Comparison of ENCODE assay signal across 10 cellular contexts in genomic region chr1:5975133-5975880, GRCh38. TPM values are rescaled to one million over a fixed set of nuclear protein-coding genes. Genes with fewer than 3 reads are reported as not detected.
DNase-seq lines count a peak whose midpoint lies in the region; ATAC-seq and TF ChIP-seq lines count a peak whose summit lies in the region.
"Had no signal": no experiment of that assay in that cellular context is flagged by ENCODE, and none has a peak within 500 bp of the region (broad histone marks: within the 10 kb centered on the region; RNA-seq: fewer than 3 reads in every experiment).

No MANE protein-coding gene starts in this region.

- H3K9me3 ChIP-seq in CD4-positive, alpha-beta T cell (ENCODE audit: control insufficient read depth, low read length), result no peaks in the 10 kb centered on the region
- H3K9me3 ChIP-seq in HEK293 (ENCODE audit: control insufficient read depth, insufficient read depth, low read depth, low read length) (no peaks in the 10 kb centered on the region), psoas muscle (no peaks in the 10 kb centered on the region), uterus (no peaks in the 10 kb centered on the region)

- ATAC-seq in CD4-positive, alpha-beta T cell (ENCODE audit: poor library complexity), result peak; percentile 76
- peak; percentile 65 for ATAC-seq in activated naive CD8-positive, alpha-beta T cell treated with anti-CD3 and anti-CD28 coated beads, Interleukin-2, amount 50 U/mL, for 24 hours
- peak; percentile 80 to 88 (median 82) for ATAC-seq in psoas muscle
- no peak for ATAC-seq in HG03565 (IDR thresholded peaks at IDR 0.05; ENCODE audit: unreplicated experiment)

- no peak overlapping the region for H3K27ac ChIP-seq in CD4-positive, alpha-beta T cell (ENCODE audit: low read depth, low read length)
- H3K27ac ChIP-seq in HEK293 (ENCODE audit: extremely low read depth, low read depth, low read length) (no peak overlapping the region), psoas muscle (no peak overlapping the region), uterus (no peak overlapping the region)
- H3K27ac ChIP-seq: skin epidermis had no signal

- 65 to 69% (median 67%) methylated on average over 17 of the region's 17 CpGs for WGBS in psoas muscle, 3 donors

- H3K27ac Mint-ChIP-seq in CD4-positive, alpha-beta T cell, result no peak overlapping the region
- peak overlapping the region; percentile 70 for H3K27ac Mint-ChIP-seq in activated naive CD8-positive, alpha-beta T cell treated with anti-CD3 and anti-CD28 coated beads, Interleukin-2, amount 50 U/mL, for 24 hours
- H3K27ac Mint-ChIP-seq: IgD-negative memory B cell had no signal

- H3K4me3 ChIP-seq in HEK293 (ENCODE audit: low read depth, low read length), result no peak overlapping the region
- H3K4me3 ChIP-seq in psoas muscle, result no peak overlapping the region
- H3K4me3 ChIP-seq in uterus, result no peak overlapping the region
- H3K4me3 ChIP-seq: skin epidermis had no signal

- CTCF ChIA-PET in CD4-positive, alpha-beta T cell (lab: Charles Lee), result interaction anchor here (1.1 to 1.3 kb wide), 2 partner anchors 461 to 465 kb away, joined by 4 to 10 read pairs; no protein-coding TSS in a partner anchor
- CTCF ChIA-PET in HEK293 (lab: Yijun Ruan, JAX), result interaction anchor here (0.7 to 1.6 kb wide), 3 partner anchors 9 to 465 kb away, joined by 3 to 5 read pairs (median 4); no protein-coding TSS in a partner anchor

- peak; percentile 38 for TF ChIP-seq CTCF in CD4-positive, alpha-beta T cell (IDR thresholded peaks at IDR 0.05)
- TF ChIP-seq CTCF in HEK293 (tag by site-specific recombination; IDR thresholded peaks at IDR 0.05) (peak; percentile 67), psoas muscle (IDR thresholded peaks at IDR 0.05) (peak; percentile 51), uterus (IDR thresholded peaks at IDR 0.05) (peak in 2 of 4 experiments; percentile 31 to 47)

- intact Hi-C loops in CD4-positive, alpha-beta T cell (cut with DNase I, micrococcal nuclease), result loop anchor here in 1 of 2 experiments (10.0 kb wide), 1 partner anchor 1321 kb away; the partner anchor contains the start of gene AJAP1
- intact Hi-C loops in cardiac septum (cut with DNase I) (loop anchor here (5.0 to 10.0 kb wide), 2 partner anchors 463 to 1321 kb away; partner anchors contain the start of gene AJAP1), psoas muscle (cut with DNase I) (loop anchor here in 1 of 2 donors (1.0 kb wide), 1 partner anchor 464 kb away; no protein-coding TSS in a partner anchor), uterus (cut with DNase I; ENCODE audit: low total_unique reads) (no loop called here)

- TF ChIP-seq POLR2A in uterus (IDR thresholded peaks at IDR 0.05), result no peak

- no peaks in the 10 kb centered on the region for H3K27me3 ChIP-seq in CD4-positive, alpha-beta T cell (ENCODE audit: control insufficient read depth, insufficient read depth, low read length)
- H3K27me3 ChIP-seq in psoas muscle (ENCODE audit: insufficient read depth in 3 of 3, low read length in 2 of 3) (no peaks in the 10 kb centered on the region), uterus (no peaks in the 10 kb centered on the region)

- no peaks in the 10 kb centered on the region for H3K9me3 Mint-ChIP-seq in CD4-positive, alpha-beta T cell
- no peaks in the 10 kb centered on the region for H3K9me3 Mint-ChIP-seq in activated naive CD8-positive, alpha-beta T cell treated with anti-CD3 and anti-CD28 coated beads, Interleukin-2, amount 50 U/mL, for 24 hours
- H3K9me3 Mint-ChIP-seq: IgD-negative memory B cell had no signal

- H3K4me3 Mint-ChIP-seq in CD4-positive, alpha-beta T cell, result no peak overlapping the region
- H3K4me3 Mint-ChIP-seq in activated naive CD8-positive, alpha-beta T cell treated with anti-CD3 and anti-CD28 coated beads, Interleukin-2, amount 50 U/mL, for 24 hours, result peak overlapping the region; percentile 36

- DNase-seq in CD4-positive, alpha-beta T cell, result peak in 5 of 10 experiments; percentile 28 to 47 (median 35)
- DNase-seq in OCI-M1 (lab: John Stamatoyannopoulos, UW) (peak; percentile 37), cardiac septum (ENCODE audit: low spot score) (peak; percentile 86), psoas muscle (peak in 1 of 2 donors; percentile 63), uterus (no peak)
- DNase-seq in activated naive CD8-positive, alpha-beta T cell treated with anti-CD3 and anti-CD28 coated beads, Interleukin-2, amount 50 U/mL, for 24 hours, result peak; percentile 41

- H3K4me1 Mint-ChIP-seq in CD4-positive, alpha-beta T cell (ENCODE audit: low read depth), result peaks cover 3% of the 10 kb centered on the region
- peaks cover 7% of the 10 kb centered on the region for H3K4me1 Mint-ChIP-seq in activated naive CD8-positive, alpha-beta T cell treated with anti-CD3 and anti-CD28 coated beads, Interleukin-2, amount 50 U/mL, for 24 hours

- H3K36me3 ChIP-seq in HEK293 (ENCODE audit: control insufficient read depth in 2 of 2, insufficient read depth in 1 of 2, low read length in 2 of 2) (peaks cover 0 to 51% of the 10 kb centered on the region in 2 experiments; a peak in 1 of 3 replicates), psoas muscle (ENCODE audit: insufficient read depth in 1 of 2, low read depth in 1 of 2) (no peaks in the 10 kb centered on the region), uterus (no peaks in the 10 kb centered on the region)

- no peaks in the 10 kb centered on the region for H3K27me3 Mint-ChIP-seq in CD4-positive, alpha-beta T cell
- H3K27me3 Mint-ChIP-seq in activated naive CD8-positive, alpha-beta T cell treated with anti-CD3 and anti-CD28 coated beads, Interleukin-2, amount 50 U/mL, for 24 hours, result no peaks in the 10 kb centered on the region
- H3K27me3 Mint-ChIP-seq: IgD-negative memory B cell had no signal

- POLR2A ChIA-PET in CD4-positive, alpha-beta T cell (lab: Charles Lee), result interaction anchor here (1.0 to 1.4 kb wide), 3 partner anchors 18 to 465 kb away, joined by 3 read pairs; no protein-coding TSS in a partner anchor
- POLR2A ChIA-PET in HEK293 (lab: Yijun Ruan, JAX), result no interaction called here

- peaks cover 9% of the 10 kb centered on the region for H3K36me3 Mint-ChIP-seq in CD4-positive, alpha-beta T cell (ENCODE audit: low read depth)
- peaks cover 8% of the 10 kb centered on the region for H3K36me3 Mint-ChIP-seq in activated naive CD8-positive, alpha-beta T cell treated with anti-CD3 and anti-CD28 coated beads, Interleukin-2, amount 50 U/mL, for 24 hours (ENCODE audit: low read depth)

- H3K4me1 ChIP-seq in HEK293 (ENCODE audit: control insufficient read depth, insufficient read depth, low read length) (no peaks in the 10 kb centered on the region; the same call in 1 of the 2 replicates), psoas muscle (no peaks in the 10 kb centered on the region), uterus (no peaks in the 10 kb centered on the region)

TF ChIP-seq in HEK293, 187 proteins besides CTCF, POLR2A, EP300 and RAD21:
- TF ChIP-seq ZNF654 (tag by site-specific recombination; IDR thresholded peaks at IDR 0.05; ENCODE audit: low read depth) (peak; percentile 60), SCRT2 (tag by site-specific recombination; IDR thresholded peaks at IDR 0.05) (peak; percentile 54; the same call in 1 of the 2 replicates), ZNF324 (tag by site-specific recombination; IDR thresholded peaks at IDR 0.05) (no peak)

RNA-seq across cellular contexts. Expression of gene NPHP4, which starts 16.9 kb away (rescaled TPM):
- 1 to 10 TPM; 6.2 to 7.7 TPM for total RNA-seq in CD4-positive, alpha-beta T cell
- total RNA-seq in cardiac septum (6.6 TPM), psoas muscle (1 to 10 TPM; 1.6 to 2.8 (median 1.9) TPM), uterus (10 to 100 TPM in 2 of 4 donors, 1 to 10 TPM in 2; 1.3 to 16.2 (median 7.0) TPM)
- polyA plus RNA-seq in psoas muscle, result 1 to 10 TPM; 1.3 to 2.1 (median 1.5) TPM

Comparison
In these comparisons a context has a peak if more than half of its experiments do, and no peak if none do; other contexts are left out.
1. DNase-seq: peak in OCI-M1 (single experiment), activated naive CD8-positive, alpha-beta T cell treated with anti-CD3 and anti-CD28 coated beads, Interleukin-2, amount 50 U/mL, for 24 hours (single experiment) and cardiac septum (single experiment); none in uterus (0 of 2).